1 cellular context compared by ENCODE assay signal in genomic region chr19:35011737-35012682, GRCh38.
TF ChIP-seq lines count a peak whose summit lies in the region.

No MANE protein-coding gene starts in this region.

TF ChIP-seq in WTC11, 78 proteins besides CTCF, POLR2A, EP300 and RAD21 (continued from another document):
- TF ChIP-seq NR3C1 (CRISPR knock-in tag; conservative IDR thresholded peaks at IDR 0.05; ENCODE audit: low read depth) (no peak), ZNF317 (CRISPR knock-in tag; IDR thresholded peaks at IDR 0.05; ENCODE audit: borderline replicate concordance, low read depth) (no peak), ATF1 (CRISPR knock-in tag; IDR thresholded peaks at IDR 0.05) (no peak)
